In the genomic region with DNA sequence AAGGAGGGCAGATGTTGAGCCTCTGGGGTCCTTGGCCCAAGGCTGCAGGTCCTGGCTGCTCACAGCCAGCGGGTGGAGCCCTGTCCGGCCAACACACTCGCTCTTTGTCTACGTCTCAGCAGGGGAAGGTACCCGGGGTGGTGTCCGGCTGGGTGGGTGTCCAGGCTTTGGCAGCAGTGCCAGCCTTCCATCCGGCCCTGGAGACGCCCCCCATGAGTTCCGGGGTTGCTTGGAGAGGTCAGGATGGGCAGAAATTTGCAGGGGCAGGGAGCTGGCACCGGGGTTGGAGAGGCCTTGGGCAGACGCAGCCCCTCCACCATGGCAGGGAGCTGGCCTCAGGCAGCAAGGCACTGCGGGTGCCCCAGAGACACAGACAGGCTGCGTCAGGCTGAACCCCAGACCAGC, we compare ENCODE assay signal across 16 cellular contexts. TPM values are rescaled to one million over a fixed set of nuclear protein-coding genes. Genes with fewer than 3 reads are reported as not detected.
DNase-seq lines count a peak whose midpoint lies in the region; ATAC-seq, FAIRE-seq and TF ChIP-seq lines count a peak whose summit lies in the region.
"Had no signal": no experiment of that assay in that cellular context is flagged by ENCODE, and none has a peak within 500 bp of the region (broad histone marks: within the 10 kb centered on the region; RNA-seq: fewer than 3 reads in every experiment).

No MANE protein-coding gene starts in this region.

- H2AK5ac ChIP-seq in H1 (ENCODE audit: low read depth, low read length), result no peak overlapping the region

- H3K36me3 ChIP-seq in HCT116 (ENCODE audit: control insufficient read depth in 1 of 2, insufficient read depth in 2 of 2, low read length in 2 of 2), result no peaks in the 10 kb centered on the region
- H3K36me3 ChIP-seq in H1 (ENCODE audit: control insufficient read depth in 2 of 4, insufficient read depth in 4 of 4, low read length in 3 of 4), result no peaks in the 10 kb centered on the region
- no peaks in the 10 kb centered on the region for H3K36me3 ChIP-seq in left lung
- no peaks in the 10 kb centered on the region for H3K36me3 ChIP-seq in stomach
- H3K36me3 ChIP-seq: SJSA1 had no signal

- no peak overlapping the region for H2AFZ ChIP-seq in HCT116 (ENCODE audit: low read depth, low read length, poor library complexity, severe bottlenecking)
- no peak overlapping the region for H2AFZ ChIP-seq in H1 (ENCODE audit: low read length)

- ATAC-seq in HCT116, result peak; percentile 55; the same call in 1 of the 2 replicates
- ATAC-seq in left lung, result peak; percentile 21
- no peak for ATAC-seq in GM21529 (IDR thresholded peaks at IDR 0.05; ENCODE audit: unreplicated experiment)

- 0 out of 2 replicates have a peak overlapping the region, but pooled peaks have one; percentile 17 for H2BK12ac ChIP-seq in H1 (ENCODE audit: low read depth, low read length)

- POLR2A ChIA-PET in HCT116 (lab: Charles Lee) (no interaction called here), H1 (lab: Charles Lee; ENCODE audit: partially characterized antibody) (no interaction called here)

- CTCF ChIA-PET in HCT116 (lab: Charles Lee) (no interaction called here), H1 (lab: Charles Lee; ENCODE audit: partially characterized antibody) (interaction anchor here (0.9 to 5.1 kb wide), 4 partner anchors 10 to 40 kb away, joined by 3 to 32 read pairs (median 5); no protein-coding TSS in a partner anchor)

- H3K14ac ChIP-seq in H1 (ENCODE audit: insufficient read length), result no peak overlapping the region

- H4K8ac ChIP-seq in H1 (ENCODE audit: extremely low read depth, insufficient read depth, low read length), result peak overlapping the region; percentile 57

- H3K4ac ChIP-seq in H1 (replicated peaks; ENCODE audit: insufficient read length, low read depth, low read length), result no peak overlapping the region

- FAIRE-seq in H1 (lab: Jason Lieb, UNC) (no peak), D721Med (lab: Jason Lieb, UNC) (no peak)
- FAIRE-seq: endometrium had no signal

- H3K4me2 ChIP-seq in HCT116 (ENCODE audit: low read length), result no peak overlapping the region
- H3K4me2 ChIP-seq in H1 (ENCODE audit: insufficient read depth in 1 of 2, low read depth in 2 of 2, low read length in 2 of 2), result no peak overlapping the region

- 97% methylated on average over 13 of the region's 13 CpGs; no CpG with 5 or more reads in 1 of the 2 experiments for WGBS in H1 (ENCODE audit: extremely low coverage in 1 of 2, insufficient coverage in 1 of 2, insufficient read length in 1 of 2, insufficient replicate concordance in 2 of 2, low coverage in 1 of 2, low lambda C conversion rate in 2 of 2, missing lambda C conversion rate in 1 of 2), 2 experiments
- 69 to 76% (median 74%) methylated on average over 5 to 13 of the region's 13 CpGs for WGBS in stomach, 5 donors

- intact Hi-C loops in HCT116 (cut with micrococcal nuclease), result no loop called here
- intact Hi-C loops in left lung (cut with DNase I), result no loop called here
- intact Hi-C loops in stomach (cut with DNase I; ENCODE audit: low total_unique reads), result no loop called here

- H4K20me1 ChIP-seq in HCT116 (ENCODE audit: insufficient read depth), result no peaks in the 10 kb centered on the region
- no peaks in the 10 kb centered on the region for H4K20me1 ChIP-seq in H1 (replicated peaks in 1 of 2; ENCODE audit: control insufficient read depth in 1 of 2, insufficient read depth in 2 of 2, low read length in 2 of 2)

- no peak overlapping the region for H3K56ac ChIP-seq in H1 (replicated peaks; ENCODE audit: insufficient read length, low read depth, low read length)

- H3K23me2 ChIP-seq in H1 (ENCODE audit: low read depth, low read length), result no peaks in the 10 kb centered on the region

- TF ChIP-seq RAD21 in HCT116 (IDR thresholded peaks at IDR 0.05; ENCODE audit: low read depth), result no peak
- TF ChIP-seq RAD21 in H1 (IDR thresholded peaks at IDR 0.05 in 1 of 2, conservative IDR thresholded peaks at IDR 0.05 in 1 of 2; ENCODE audit: low read depth in 2 of 2, low read length in 2 of 2), result no peak

- H3K9me3 ChIP-seq in HCT116 (ENCODE audit: control insufficient read depth in 1 of 2, insufficient read depth in 1 of 2, low read depth in 1 of 2, low read length in 2 of 2) (no peaks in the 10 kb centered on the region), H1 (ENCODE audit: insufficient read depth in 2 of 2, low read depth in 1 of 2, low read length in 1 of 2) (no peaks in the 10 kb centered on the region), left lung (no peaks in the 10 kb centered on the region), stomach (no peaks in the 10 kb centered on the region)
- H3K9me3 ChIP-seq: SJSA1 had no signal

- no peak overlapping the region for H2BK20ac ChIP-seq in H1 (ENCODE audit: low read length)

- TF ChIP-seq CTCF in HCT116 (IDR thresholded peaks at IDR 0.05 in 2 of 3, conservative IDR thresholded peaks at IDR 0.05 in 1 of 3; ENCODE audit: borderline replicate concordance in 1 of 3, insufficient read depth in 1 of 3, low read depth in 2 of 3, low read length in 2 of 3), result no peak
- peak in 1 of 3 experiments; percentile 2; a peak in 1 of 4 replicates for TF ChIP-seq CTCF in H1 (IDR thresholded peaks at IDR 0.05; ENCODE audit: control extremely low read depth in 1 of 3, insufficient read depth in 1 of 3, low read depth in 1 of 3, low read length in 3 of 3)
- TF ChIP-seq CTCF in left lung (IDR thresholded peaks at IDR 0.05), result no peak
- no peak for TF ChIP-seq CTCF in stomach (IDR thresholded peaks at IDR 0.05)
- no peak for TF ChIP-seq CTCF in D721Med (IDR thresholded peaks at IDR 0.05; ENCODE audit: insufficient read depth, missing control alignments)

- no peaks in the 10 kb centered on the region for H3K9me2 ChIP-seq in HCT116 (ENCODE audit: insufficient read depth)

- H3K23ac ChIP-seq in H1 (ENCODE audit: insufficient read length), result no peak overlapping the region

- no peaks in the 10 kb centered on the region for H3K27me3 ChIP-seq in HCT116 (ENCODE audit: insufficient read depth, low read length)
- no peaks in the 10 kb centered on the region for H3K27me3 ChIP-seq in H1 (replicated peaks in 1 of 4; ENCODE audit: control insufficient read depth in 3 of 4, extremely low read depth in 1 of 4, insufficient read depth in 3 of 4, low read length in 3 of 4)
- no peaks in the 10 kb centered on the region for H3K27me3 ChIP-seq in left lung
- H3K27me3 ChIP-seq in stomach, result peaks cover 0 to 6% (median 0%) of the 10 kb centered on the region in 3 donors
- H3K27me3 ChIP-seq: SJSA1 had no signal

- TF ChIP-seq EP300 in H1 (IDR thresholded peaks at IDR 0.05; ENCODE audit: borderline replicate concordance in 1 of 2, low read depth in 2 of 2, low read length in 2 of 2), result no peak
- no peak for TF ChIP-seq EP300 in stomach (IDR thresholded peaks at IDR 0.05)

- no peaks in the 10 kb centered on the region for H3K4me1 ChIP-seq in HCT116 (ENCODE audit: control insufficient read depth in 1 of 2, insufficient read depth in 2 of 2, low read length in 2 of 2)
- no peaks in the 10 kb centered on the region; a peak in 1 of 7 replicates for H3K4me1 ChIP-seq in H1 (replicated peaks in 1 of 4; ENCODE audit: control insufficient read depth in 3 of 4, insufficient read depth in 4 of 4, low read length in 3 of 4)
- H3K4me1 ChIP-seq in left lung, result no peaks in the 10 kb centered on the region
- H3K4me1 ChIP-seq in stomach, result peaks cover 17 to 47% (median 23%) of the 10 kb centered on the region in 4 donors
- H3K4me1 ChIP-seq: SJSA1 had no signal

- no peak overlapping the region for H3K4me3 ChIP-seq in HCT116 (replicated peaks in 1 of 2; ENCODE audit: low read depth in 1 of 2, low read length in 2 of 2)
- H3K4me3 ChIP-seq in H1 (ENCODE audit: extremely low read depth in 1 of 4, insufficient read depth in 2 of 4, low read depth in 3 of 4, low read length in 4 of 4), result no peak overlapping the region
- H3K4me3 ChIP-seq in left lung, result no peak overlapping the region
- H3K4me3 ChIP-seq in stomach, result no peak overlapping the region
- H3K4me3 ChIP-seq: SJSA1 had no signal

- no TSS peak for BruUV-seq in HCT116 (replicated peaks; lab: Mats Ljungman, UMichigan)

- no peaks in the 10 kb centered on the region for H3K79me1 ChIP-seq in H1 (ENCODE audit: low read depth, low read length)

- H3K79me2 ChIP-seq in HCT116 (ENCODE audit: insufficient read depth, low read length), result no peaks in the 10 kb centered on the region
- no peaks in the 10 kb centered on the region for H3K79me2 ChIP-seq in H1 (ENCODE audit: control insufficient read depth in 1 of 2, insufficient read depth in 2 of 2, low read length in 2 of 2)

- DNase-seq in HCT116 (ENCODE audit: low read depth, low spot score) (no peak), H1 (ENCODE audit: low read depth in 1 of 2, low spot score in 2 of 2) (peak in 1 of 2 experiments; percentile 44), left lung (no peak), stomach (no peak), D721Med (ENCODE audit: insufficient read length, low spot score) (no peak), NCI-H2227 treated with DMSO at 0.1 percent for 48 hours (lab: John Stamatoyannopoulos, UW) (no peak), NCI-H1092 treated with DMSO at 0.1 percent for 48 hours (lab: John Stamatoyannopoulos, UW) (no peak)
- DNase-seq: activated naive CD8-positive, alpha-beta T cell treated with anti-CD3 and anti-CD28 coated beads for 36 hours; activated T-cell treated with anti-CD3 and anti-CD28 coated beads, Interleukin-2, amount 50 U/mL, for 1 hour; cerebellar nuclear complex; DMS 273 treated with DMSO at 0.1 percent for 48 hours; midbrain; stimulated activated naive CD4-positive, alpha-beta T cell treated with Interleukin-2 at 50 U/mL for 16 hours had no signal

- no peak overlapping the region for H2BK120ac ChIP-seq in H1 (replicated peaks; ENCODE audit: low read depth, low read length)

- H3K27ac ChIP-seq in HCT116 (ENCODE audit: low read depth, low read length) (no peak overlapping the region; the same call in 1 of the 2 replicates), H1 (ENCODE audit: low read depth, low read length) (no peak overlapping the region), left lung (no peak overlapping the region), stomach (peak overlapping the region; percentile 10 to 80 (median 69))
- H3K27ac ChIP-seq: SJSA1 had no signal

- H3K9ac ChIP-seq in HCT116 (ENCODE audit: low read length) (no peak overlapping the region), H1 (replicated peaks in 1 of 4; ENCODE audit: extremely low read depth in 1 of 4, low read depth in 3 of 4, low read length in 3 of 4) (no peak overlapping the region)

- RAD21 ChIA-PET in HCT116 (lab: Charles Lee; ENCODE audit: low non-redundant PET in 1 of 2, low total read pairs in 2 of 2, uncharacterized antibody in 2 of 2, unreplicated experiment in 2 of 2), result no interaction called here

- H2BK15ac ChIP-seq in H1 (ENCODE audit: low read length), result peak overlapping the region; percentile 61; the same call in 1 of the 2 replicates

- H4K91ac ChIP-seq in H1 (replicated peaks; ENCODE audit: insufficient read length, low read length), result peak overlapping the region; percentile 17

- no peak overlapping the region for H2BK5ac ChIP-seq in H1 (ENCODE audit: low read depth, low read length)

- no peak overlapping the region for H3K18ac ChIP-seq in H1 (ENCODE audit: extremely low read depth, low read length)

- no peak overlapping the region for H4K5ac ChIP-seq in H1 (ENCODE audit: insufficient read length, low read depth, low read length)

- no peak for TF ChIP-seq POLR2A in HCT116 (IDR thresholded peaks at IDR 0.05; ENCODE audit: borderline replicate concordance, extremely low read depth, insufficient read depth, insufficient read length)
- no peak for TF ChIP-seq POLR2A in H1 (IDR thresholded peaks at IDR 0.05; ENCODE audit: control extremely low read depth in 1 of 2, low read depth in 2 of 2, low read length in 2 of 2)
- no peak for TF ChIP-seq POLR2A in stomach (IDR thresholded peaks at IDR 0.05)

RNA-seq across cellular contexts. Expression of a gene that starts 42.2 kb away (rescaled TPM):
- 0.17 TPM for total RNA-seq in HCT116 (2021; ENCODE audit: unreplicated experiment)
- polyA plus RNA-seq in HCT116 (2012), result 0.07 and 0.09 TPM in 2 replicates
- total RNA-seq in H1 (2021; fragmentation: NEBNext Ultra II Directional; extraction: Animal tissue kit (Norgen Biotek cat#: 25700)), result 5.6 and 5.9 TPM in 2 replicates
- polyA plus RNA-seq in H1 (2011; rRNA removed), result 5.1 and 5.4 TPM in 2 replicates
- polyA plus RNA-seq in H1 (2011; cell fraction: cytosol; rRNA removed), result 3.2 TPM
- polyA plus RNA-seq in H1 (2011; cell fraction: nucleus; rRNA removed), result 7.8 TPM
- polyA plus RNA-seq in H1 (2012, experiment 1 of 2), result 2.2 to 4.9 TPM (median 4.4 TPM) in 4 replicates
- 3.7 TPM for polyA plus RNA-seq in H1 (2012, experiment 2 of 2)
- 4.6 TPM for polyA plus RNA-seq in H1 (2013, experiment 1 of 2)
- 5.6 TPM for polyA plus RNA-seq in H1 (2013, experiment 2 of 2)
- 1.2 TPM in 2 replicates for polyA minus RNA-seq in H1 (2011; rRNA and poly(A)+ RNA removed)
- 1.4 TPM for polyA minus RNA-seq in H1 (2011; cell fraction: cytosol; rRNA and poly(A)+ RNA removed)
- polyA minus RNA-seq in H1 (2011; cell fraction: nucleus; rRNA and poly(A)+ RNA removed), result 1.5 TPM
- 100 to 1,000 TPM; 202 to 673 TPM for total RNA-seq in left lung
- 100 to 1,000 TPM in 3 of 5 donors, 10 to 100 TPM in 2; 30.3 to 274 (median 122) TPM for total RNA-seq in stomach
- 10 to 100 TPM; 19.4 to 57.6 (median 28.8) TPM for polyA plus RNA-seq in stomach
- total RNA-seq: activated naive CD8-positive, alpha-beta T cell treated with anti-CD3 and anti-CD28 coated beads for 36 hours; SJSA1 had no signal

Comparison
In these comparisons a context has a peak if more than half of its experiments do, and no peak if none do; other contexts are left out.
1. H3K27ac ChIP-seq: peak in stomach (5 of 5); none in HCT116 (single experiment), H1 (single experiment) and left lung (0 of 2).